ENCODE assay signal across 11 cellular contexts in genomic region chr1:40868051-40868723, GRCh38. TPM values are rescaled to one million over a fixed set of nuclear protein-coding genes. Genes with fewer than 3 reads are reported as not detected.
DNase-seq lines count a peak whose midpoint lies in the region; ATAC-seq and TF ChIP-seq lines count a peak whose summit lies in the region.
"Had no signal": no experiment of that assay in that cellular context is flagged by ENCODE, and none has a peak within 500 bp of the region (broad histone marks: within the 10 kb centered on the region; RNA-seq: fewer than 3 reads in every experiment).

No MANE protein-coding gene starts in this region.

- 0 to 61% methylated on average over 1 to 4 of the region's 4 CpGs for WGBS in transverse colon (ENCODE audit: low coverage in 1 of 2), 2 donors

- no peaks in the 10 kb centered on the region for H3K9me3 Mint-ChIP-seq in activated T-cell treated with anti-CD3 and anti-CD28 coated beads, Interleukin-2, amount 50 U/mL, for 72 hours
- peaks cover 0 to 5% (median 4%) of the 10 kb centered on the region in 7 donors for H3K9me3 Mint-ChIP-seq in CD14-positive monocyte
- H3K9me3 Mint-ChIP-seq in stimulated activated memory B cell treated with anti-CD40 and anti-IgM and Interleukin-4, amounts not matched to agents 10 μg/mL and 1 μg/mL and 100 μg/mL, for 72 hours: no peaks in the 10 kb centered on the region

- H3K4me1 ChIP-seq in RWPE2 (ENCODE audit: insufficient read depth, poor library complexity, severe bottlenecking): peaks cover 28% of the 10 kb centered on the region
- peaks cover 0 to 16% (median 8%) of the 10 kb centered on the region in 4 donors for H3K4me1 ChIP-seq in transverse colon

- intact Hi-C loops in transverse colon (cut with DNase I; ENCODE audit: low total_unique reads) (no loop called here), CD14-positive monocyte (cut with micrococcal nuclease) (no loop called here)

- no peaks in the 10 kb centered on the region for H3K36me3 ChIP-seq in RWPE2 (ENCODE audit: low read depth)
- no peaks in the 10 kb centered on the region for H3K36me3 ChIP-seq in transverse colon

- no peaks in the 10 kb centered on the region for H3K9me3 ChIP-seq in RWPE2 (ENCODE audit: severe bottlenecking)
- H3K9me3 ChIP-seq in transverse colon: no peaks in the 10 kb centered on the region

- H3K4me3 ChIP-seq in RWPE2 (ENCODE audit: severe bottlenecking) (no peak overlapping the region), fibroblast of villous mesenchyme (ENCODE audit: low read depth, low read length) (no peak overlapping the region), transverse colon (no peak overlapping the region)

- in situ Hi-C loops in transverse colon (cut with MboI; ENCODE audit: low pct_ligation_motif_present in 1 of 4, low pct_unique_long_range_greater_than_20kb in 1 of 4, low sequenced_read_pairs in 3 of 4): no loop called here

- H3K36me3 Mint-ChIP-seq in activated T-cell treated with anti-CD3 and anti-CD28 coated beads, Interleukin-2, amount 50 U/mL, for 72 hours (ENCODE audit: insufficient read depth in 2 of 2): no peaks in the 10 kb centered on the region
- H3K36me3 Mint-ChIP-seq in CD14-positive monocyte: no peaks in the 10 kb centered on the region
- H3K36me3 Mint-ChIP-seq in stimulated activated memory B cell treated with anti-CD40 and anti-IgM and Interleukin-4, amounts not matched to agents 10 μg/mL and 1 μg/mL and 100 μg/mL, for 72 hours: no peaks in the 10 kb centered on the region

- peak overlapping the region; percentile 98 for H3K27ac ChIP-seq in RWPE2 (ENCODE audit: poor library complexity, severe bottlenecking)
- H3K27ac ChIP-seq in transverse colon: peak overlapping the region; percentile 31 to 78 (median 62)

- no peak overlapping the region for H3K27ac Mint-ChIP-seq in activated T-cell treated with anti-CD3 and anti-CD28 coated beads, Interleukin-2, amount 50 U/mL, for 72 hours
- H3K27ac Mint-ChIP-seq in CD14-positive monocyte: no peak overlapping the region
- no peak overlapping the region for H3K27ac Mint-ChIP-seq in stimulated activated memory B cell treated with anti-CD40 and anti-IgM and Interleukin-4, amounts not matched to agents 10 μg/mL and 1 μg/mL and 100 μg/mL, for 72 hours

- no peak for TF ChIP-seq CTCF in RWPE2 (IDR thresholded peaks at IDR 0.05; ENCODE audit: poor library complexity, severe bottlenecking)
- no peak for TF ChIP-seq CTCF in fibroblast of villous mesenchyme (IDR thresholded peaks at IDR 0.05; ENCODE audit: insufficient read depth, low read depth, low read length)
- peak in 1 of 5 experiments; percentile 17 for TF ChIP-seq CTCF in transverse colon (IDR thresholded peaks at IDR 0.05)
- no peak for TF ChIP-seq CTCF in CD14-positive monocyte (IDR thresholded peaks at IDR 0.05)

- no peak for DNase-seq in activated T-cell treated with anti-CD3 and anti-CD28 coated beads, Interleukin-2, amount 50 U/mL, for 72 hours
- DNase-seq in activated T-cell treated with anti-CD3 and anti-CD28 coated beads, Interleukin-2, amount 50 U/mL, for 48 hours: no peak
- no peak for DNase-seq in RWPE2 (ENCODE audit: low spot score)
- peak; percentile 83 for DNase-seq in fibroblast of villous mesenchyme (ENCODE audit: low read depth)
- DNase-seq in transverse colon: no peak
- DNase-seq in CD14-positive monocyte (ENCODE audit: low spot score): no peak
- no peak for DNase-seq in NCI-H446 treated with DMSO at 0.1 percent for 48 hours (lab: John Stamatoyannopoulos, UW)
- DNase-seq: amniotic stem cell, NCI-H1436, T-helper 9 cell had no signal

- H3K27me3 ChIP-seq in RWPE2 (ENCODE audit: insufficient read depth, poor library complexity, severe bottlenecking) (no peaks in the 10 kb centered on the region), transverse colon (no peaks in the 10 kb centered on the region)

- TF ChIP-seq POLR2A in transverse colon (IDR thresholded peaks at IDR 0.05): no peak

- no peaks in the 10 kb centered on the region for H3K27me3 Mint-ChIP-seq in activated T-cell treated with anti-CD3 and anti-CD28 coated beads, Interleukin-2, amount 50 U/mL, for 72 hours (ENCODE audit: low read depth)
- peaks cover under 1 to 6% (median 4%) of the 10 kb centered on the region in 3 donors for H3K27me3 Mint-ChIP-seq in CD14-positive monocyte (ENCODE audit: low read depth in 3 of 3)
- peaks cover 21% of the 10 kb centered on the region for H3K27me3 Mint-ChIP-seq in stimulated activated memory B cell treated with anti-CD40 and anti-IgM and Interleukin-4, amounts not matched to agents 10 μg/mL and 1 μg/mL and 100 μg/mL, for 72 hours

- H3K4me1 Mint-ChIP-seq in activated T-cell treated with anti-CD3 and anti-CD28 coated beads, Interleukin-2, amount 50 U/mL, for 72 hours (ENCODE audit: low read depth): peaks cover 8% of the 10 kb centered on the region
- H3K4me1 Mint-ChIP-seq in CD14-positive monocyte: peaks cover under 1% of the 10 kb centered on the region
- no peaks in the 10 kb centered on the region for H3K4me1 Mint-ChIP-seq in stimulated activated memory B cell treated with anti-CD40 and anti-IgM and Interleukin-4, amounts not matched to agents 10 μg/mL and 1 μg/mL and 100 μg/mL, for 72 hours

- peak; percentile 94 to 95 for ATAC-seq in activated T-cell treated with anti-CD3 and anti-CD28 coated beads, Interleukin-2, amount 50 U/mL, for 72 hours (replicated peaks in 1 of 2)
- peak; percentile 96 for ATAC-seq in RWPE2 (ENCODE audit: low read depth)
- ATAC-seq in stimulated activated memory B cell treated with anti-CD40 and anti-IgM and Interleukin-4, amounts not matched to agents 10 μg/mL and 1 μg/mL and 100 μg/mL, for 72 hours: no peak

- TF ChIP-seq EP300 in transverse colon (IDR thresholded peaks at IDR 0.05; ENCODE audit: low read depth): no peak

- H3K4me3 Mint-ChIP-seq in activated T-cell treated with anti-CD3 and anti-CD28 coated beads, Interleukin-2, amount 50 U/mL, for 72 hours: no peak overlapping the region
- H3K4me3 Mint-ChIP-seq in CD14-positive monocyte: no peak overlapping the region
- H3K4me3 Mint-ChIP-seq in stimulated activated memory B cell treated with anti-CD40 and anti-IgM and Interleukin-4, amounts not matched to agents 10 μg/mL and 1 μg/mL and 100 μg/mL, for 72 hours: no peak overlapping the region

RNA-seq across cellular contexts. Expression of gene CITED4, which starts 6.0 kb away (rescaled TPM):
- total RNA-seq in activated T-cell treated with anti-CD3 and anti-CD28 coated beads, Interleukin-2, amount 50 U/mL, for 72 hours: 1 to 10 TPM; 1.9 to 2.1 TPM
- total RNA-seq in fibroblast of villous mesenchyme: 1.7 and 5.2 TPM in 2 replicates
- total RNA-seq in transverse colon: 10 to 100 TPM in 3 of 4 donors, 1 to 10 TPM in 1; 7.6 to 30.1 (median 16.5) TPM
- 10 to 100 TPM in 1 of 2 donors, 1 to 10 TPM in 1; 2.4 to 18.8 TPM for polyA plus RNA-seq in CD14-positive monocyte
